Comparison of ENCODE assay signal across 18 cellular contexts in genomic region chr1:87155180-87155579, GRCh38.
DNase-seq lines count a peak whose midpoint lies in the region; ATAC-seq, FAIRE-seq and TF ChIP-seq lines count a peak whose summit lies in the region.
"Had no signal": no experiment of that assay in that cellular context is flagged by ENCODE, and none has a peak within 500 bp of the region (broad histone marks: within the 10 kb centered on the region; RNA-seq: fewer than 3 reads in every experiment).

No MANE protein-coding gene starts in this region.

- peaks cover 17% of the 10 kb centered on the region for H3K4me1 ChIP-seq in GM12878 (ENCODE audit: control insufficient read depth, insufficient read depth, low read length)
- peaks cover 24% of the 10 kb centered on the region for H3K4me1 ChIP-seq in left ventricle myocardium inferior
- H3K4me1 ChIP-seq: pancreas had no signal

- SMC1A ChIA-PET in GM12878 (lab: Charles Lee; ENCODE audit: uncharacterized antibody, unreplicated experiment) = interaction anchor here (1.3 to 2.1 kb wide), 3 partner anchors 48 to 180 kb away, joined by 3 to 7 read pairs (median 5); no protein-coding TSS in a partner anchor

- H3K9me3 ChIP-seq in GM12878 (replicated peaks; ENCODE audit: control insufficient read depth, insufficient read depth, low read length) = no peaks in the 10 kb centered on the region
- H3K9me3 ChIP-seq in left ventricle myocardium inferior (replicated peaks) = no peaks in the 10 kb centered on the region
- H3K9me3 ChIP-seq: pancreas, SJSA1 had no signal

- peak; percentile 36 to 67; a peak in 2 of 4 replicates for TF ChIP-seq EP300 in GM12878 (IDR thresholded peaks at IDR 0.05; ENCODE audit: borderline replicate concordance in 1 of 2, control insufficient read depth in 1 of 2, low read depth in 2 of 2, low read length in 2 of 2)

- POLR2A ChIA-PET in GM12878 (lab: Charles Lee) = interaction anchor here (1.2 kb wide), 1 partner anchor 173 kb away, joined by 3 read pairs; the partner anchor contains the start of gene LMO4

- CTCF ChIA-PET in GM12878 (lab: Yijun Ruan, JAX) = interaction anchor here (1.6 kb wide), 1 partner anchor 139 kb away, joined by 9 read pairs; no protein-coding TSS in a partner anchor

- 6% methylated on average over 5 of the region's 5 CpGs for WGBS in GM12878 (ENCODE audit: insufficient coverage, insufficient replicate concordance, low lambda C conversion rate, missing lambda C conversion rate)

- H3K27me3 Mint-ChIP-seq in activated T-helper 1 cell treated with anti-CD3 and anti-CD28 coated beads, Interleukin-12 subunit alpha, Interleukin-12 subunit beta, Interleukin-2, Interleukin-4 antibody, amounts not matched to agents 30 ng/mL and 10 ng/mL and 1 ng/mL, durations not matched to agents 14 hours and 24 hours and 36 hours (ENCODE audit: insufficient read depth) = peaks cover 22% of the 10 kb centered on the region

- no peak for TF ChIP-seq RAD21 in GM12878 (IDR thresholded peaks at IDR 0.05; ENCODE audit: insufficient read depth, low read depth, low read length)

- intact Hi-C loops in GM12878 (cut with micrococcal nuclease; ENCODE audit: unreplicated experiment) (loop anchor here (10.0 kb wide), 2 partner anchors 290 to 440 kb away; no protein-coding TSS in a partner anchor), left ventricle myocardium inferior (cut with micrococcal nuclease) (no loop called here)
- intact Hi-C loops in activated T-helper 1 cell treated with anti-CD3 and anti-CD28 coated beads, Interleukin-12 subunit alpha, Interleukin-12 subunit beta, Interleukin-2, Interleukin-4 antibody, amounts not matched to agents 30 ng/mL and 10 ng/mL and 1 ng/mL, durations not matched to agents 14 hours and 24 hours and 36 hours (cut with micrococcal nuclease) = no loop called here

- H3K36me3 ChIP-seq in GM12878 (ENCODE audit: control insufficient read depth in 2 of 2, insufficient read depth in 2 of 2, low read length in 1 of 2) (no peaks in the 10 kb centered on the region), left ventricle myocardium inferior (no peaks in the 10 kb centered on the region)
- H3K36me3 ChIP-seq: pancreas, SJSA1 had no signal

- no peak overlapping the region for H3K4me2 ChIP-seq in GM12878 (ENCODE audit: control insufficient read depth, insufficient read depth)

- H2AFZ ChIP-seq in GM12878 (ENCODE audit: control insufficient read depth, low read depth, low read length) = no peak overlapping the region

- no peaks in the 10 kb centered on the region for H3K27me3 ChIP-seq in GM12878 (replicated peaks in 1 of 2; ENCODE audit: control insufficient read depth in 2 of 2, insufficient read depth in 2 of 2, low read length in 1 of 2)
- H3K27me3 ChIP-seq in left ventricle myocardium inferior (ENCODE audit: low read depth) = no peaks in the 10 kb centered on the region
- H3K27me3 ChIP-seq: pancreas, SJSA1 had no signal

- no peaks in the 10 kb centered on the region for H3K36me3 Mint-ChIP-seq in activated T-helper 1 cell treated with anti-CD3 and anti-CD28 coated beads, Interleukin-12 subunit alpha, Interleukin-12 subunit beta, Interleukin-2, Interleukin-4 antibody, amounts not matched to agents 30 ng/mL and 10 ng/mL and 1 ng/mL, durations not matched to agents 14 hours and 24 hours and 36 hours (ENCODE audit: low read depth)

- no TSS peak for BruUV-seq in GM12878 (replicated peaks; lab: Mats Ljungman, UMichigan)

- no peak overlapping the region for H3K27ac ChIP-seq in GM12878 (ENCODE audit: control insufficient read depth, insufficient read depth)
- no peak overlapping the region for H3K27ac ChIP-seq in left ventricle myocardium inferior (replicated peaks)
- H3K27ac ChIP-seq: pancreas, SJSA1 had no signal

- RAD21 ChIA-PET in GM12878 (lab: Charles Lee; ENCODE audit: unreplicated experiment) = interaction anchor here (1.2 to 1.7 kb wide), 4 partner anchors 21 to 176 kb away, joined by 3 to 5 read pairs (median 4); no protein-coding TSS in a partner anchor

- TF ChIP-seq CTCF in GM12878 (IDR thresholded peaks at IDR 0.05 in 2 of 3, conservative IDR thresholded peaks at IDR 0.05 in 1 of 3; ENCODE audit: control insufficient read depth in 2 of 3, extremely low read depth in 1 of 3, insufficient read depth in 1 of 3, low read depth in 3 of 3, low read length in 3 of 3) (no peak), left ventricle myocardium inferior (IDR thresholded peaks at IDR 0.05; ENCODE audit: borderline replicate concordance) (no peak)

- TF ChIP-seq POLR2A in GM12878 (IDR thresholded peaks at IDR 0.05; ENCODE audit: low read depth, low read length) = no peak

- peaks cover 18% of the 10 kb centered on the region for H3K4me1 Mint-ChIP-seq in activated T-helper 1 cell treated with anti-CD3 and anti-CD28 coated beads, Interleukin-12 subunit alpha, Interleukin-12 subunit beta, Interleukin-2, Interleukin-4 antibody, amounts not matched to agents 30 ng/mL and 10 ng/mL and 1 ng/mL, durations not matched to agents 14 hours and 24 hours and 36 hours (ENCODE audit: low read depth)

- no peaks in the 10 kb centered on the region for H3K9me3 Mint-ChIP-seq in activated T-helper 1 cell treated with anti-CD3 and anti-CD28 coated beads, Interleukin-12 subunit alpha, Interleukin-12 subunit beta, Interleukin-2, Interleukin-4 antibody, amounts not matched to agents 30 ng/mL and 10 ng/mL and 1 ng/mL, durations not matched to agents 14 hours and 24 hours and 36 hours

- peak; percentile 75 for FAIRE-seq in GM12878 (lab: Jason Lieb, UNC)
- FAIRE-seq: endometrium, K562, pancreas had no signal

- ATAC-seq in GM12878 = peak; percentile 28
- ATAC-seq: K562 had no signal

- no peaks in the 10 kb centered on the region for H4K20me1 ChIP-seq in GM12878 (ENCODE audit: control insufficient read depth, insufficient read depth)

- no peaks in the 10 kb centered on the region for H3K79me2 ChIP-seq in GM12878 (ENCODE audit: control insufficient read depth, insufficient read depth, low read length)

- no peak overlapping the region for H3K9ac ChIP-seq in GM12878 (ENCODE audit: control insufficient read depth, insufficient read depth, low read length)

- H3K4me3 ChIP-seq in GM12878 (no peak overlapping the region), left ventricle myocardium inferior (no peak overlapping the region)
- H3K4me3 ChIP-seq: K562, pancreas, SJSA1 had no signal

- H3K4me3 Mint-ChIP-seq in activated T-helper 1 cell treated with anti-CD3 and anti-CD28 coated beads, Interleukin-12 subunit alpha, Interleukin-12 subunit beta, Interleukin-2, Interleukin-4 antibody, amounts not matched to agents 30 ng/mL and 10 ng/mL and 1 ng/mL, durations not matched to agents 14 hours and 24 hours and 36 hours = no peak overlapping the region

- DNase-seq in COR-L47 (lab: John Stamatoyannopoulos, UW) (peak; percentile 42), NCI-H1105 (lab: John Stamatoyannopoulos, UW) (peak; percentile 47), GM12878 (ENCODE audit: low read depth, low spot score) (no peak), myocyte (ENCODE audit: low read depth) (peak; percentile 21), SKM-1 (lab: John Stamatoyannopoulos, UW; ENCODE audit: unreplicated experiment) (no peak), left ventricle myocardium inferior (no peak)
- no peak for DNase-seq in activated T-helper 1 cell treated with anti-CD3 and anti-CD28 coated beads, Interleukin-12 subunit alpha, Interleukin-12 subunit beta, Interleukin-2, Interleukin-4 antibody, amounts not matched to agents 30 ng/mL and 10 ng/mL and 1 ng/mL, durations not matched to agents 14 hours and 24 hours and 36 hours (ENCODE audit: low spot score)
- no peak for DNase-seq in effector CD8-positive, alpha-beta T cell (lab: John Stamatoyannopoulos, UW)
- DNase-seq: activated CD4-positive, alpha-beta T cell treated with anti-CD3 and anti-CD28 coated beads for 4 hours; activated gamma-delta T cell treated with Interleukin-2 at 50 U/mL for 16 hours; GF-D8; H7; NCI-H2227 treated with DMSO at 0.1 percent for 48 hours; OCI-M1; pancreas had no signal

- no peak overlapping the region for H3K27ac Mint-ChIP-seq in activated T-helper 1 cell treated with anti-CD3 and anti-CD28 coated beads, Interleukin-12 subunit alpha, Interleukin-12 subunit beta, Interleukin-2, Interleukin-4 antibody, amounts not matched to agents 30 ng/mL and 10 ng/mL and 1 ng/mL, durations not matched to agents 14 hours and 24 hours and 36 hours

- in situ Hi-C loops in GM12878 (cut with MboI) = no loop called here

TF ChIP-seq in GM12878, 131 proteins besides CTCF, POLR2A, EP300 and RAD21 (continues in another document):
- TF ChIP-seq PAX8 (IDR thresholded peaks at IDR 0.05) = no peak
- TF ChIP-seq ZNF592 (IDR thresholded peaks at IDR 0.05) = no peak
- no peak for TF ChIP-seq ZSCAN29 (IDR thresholded peaks at IDR 0.05)
- TF ChIP-seq SUZ12 (IDR thresholded peaks at IDR 0.05; ENCODE audit: unreplicated experiment) = no peak
- TF ChIP-seq ZNF384 (IDR thresholded peaks at IDR 0.05; ENCODE audit: borderline replicate concordance, low read depth, low read length) = no peak
- TF ChIP-seq HDAC6 (IDR thresholded peaks at IDR 0.05; ENCODE audit: unreplicated experiment) = no peak

Comparison
In these comparisons a context has a peak if more than half of its experiments do, and no peak if none do; other contexts are left out.
1. DNase-seq: peak in COR-L47 (single experiment), NCI-H1105 (single experiment) and myocyte (single experiment); none in GM12878 (single experiment), activated T-helper 1 cell treated with anti-CD3 and anti-CD28 coated beads, Interleukin-12 subunit alpha, Interleukin-12 subunit beta, Interleukin-2, Interleukin-4 antibody, amounts not matched to agents 30 ng/mL and 10 ng/mL and 1 ng/mL, durations not matched to agents 14 hours and 24 hours and 36 hours (single experiment), effector CD8-positive, alpha-beta T cell (single experiment), SKM-1 (single experiment) and left ventricle myocardium inferior (single experiment).